Comparison of ENCODE assay signal across 8 cellular contexts in genomic region chr11:95089620-95090542, GRCh38. TPM values are rescaled to one million over a fixed set of nuclear protein-coding genes. Genes with fewer than 3 reads are reported as not detected.
DNase-seq lines count a peak whose midpoint lies in the region; ATAC-seq, FAIRE-seq and TF ChIP-seq lines count a peak whose summit lies in the region.

Gene ENDOD1 (plus strand): TSS chr11:95089846. CDS start chr11:95089928, 82 bp downstream.

- DNase-seq in AG08395 (ENCODE audit: low spot score) (peak; percentile 92), NCI-H446 (lab: John Stamatoyannopoulos, UW) (peak; percentile 52 to 85), dedifferentiated amniotic fluid mesenchymal stem cell (ENCODE audit: extremely low spot score) (peak; percentile 78), HepG2 (ENCODE audit: low spot score) (peak; percentile 57)
- peak; percentile 80 for DNase-seq in activated CD4-positive, alpha-beta T cell treated with anti-CD3 and anti-CD28 coated beads for 4 hours
- DNase-seq in stimulated activated CD4-positive, alpha-beta T cell treated with anti-CD3 and anti-CD28 coated beads, Interleukin-4, amount 100 ng/mL, for 1 hour = peak; percentile 84

- peak within 1 kb of the TSS; percentile 84 to 86 (median 85) for H3K4me3 ChIP-seq in HepG2 (replicated peaks in 1 of 3; ENCODE audit: insufficient read depth in 1 of 3, low read depth in 2 of 3, low read length in 3 of 3)

- ATAC-seq in GM18858 (IDR thresholded peaks at IDR 0.05; ENCODE audit: unreplicated experiment) = peak; percentile 80
- peak; percentile 85 for ATAC-seq in HG03064 (IDR thresholded peaks at IDR 0.05; ENCODE audit: low read depth, unreplicated experiment)
- ATAC-seq in HepG2 = peak; percentile 95

- H4K20me1 ChIP-seq in HepG2 (ENCODE audit: insufficient read depth, low read length) = no peaks in the 10 kb centered on the region

- intact Hi-C loops in HepG2 (cut with micrococcal nuclease; ENCODE audit: unreplicated experiment) = loop anchor here (1.0 to 2.0 kb wide), 2 partner anchors 21 to 61 kb away; no protein-coding TSS in a partner anchor

- peak within 1 kb of the TSS; percentile 8 for H2AFZ ChIP-seq in HepG2 (ENCODE audit: low read length)

- H3K27me3 ChIP-seq in HepG2 (ENCODE audit: control insufficient read depth in 1 of 2, insufficient read depth in 2 of 2, low read length in 2 of 2) = 0 out of 5 replicates have a peak, but pooled peaks cover 1 to 2% of the 10 kb centered on the region in 2 experiments

- FAIRE-seq in HepG2 (lab: Jason Lieb, UNC) = peak; percentile 40

- peak within 1 kb of the TSS; percentile 92 for H3K4me2 ChIP-seq in HepG2 (ENCODE audit: low read depth, low read length)

- no peaks in the 10 kb centered on the region for H3K36me3 ChIP-seq in HepG2 (replicated peaks in 1 of 2; ENCODE audit: control insufficient read depth in 1 of 2, insufficient read depth in 2 of 2, low read length in 2 of 2)

- no peaks in the 10 kb centered on the region for H3K9me3 ChIP-seq in HepG2 (ENCODE audit: low read length)

- H3K9ac ChIP-seq in HepG2 (ENCODE audit: insufficient read depth, low read depth, low read length) = peak within 1 kb of the TSS; percentile 65

- no peak for TF ChIP-seq EP300 in HepG2 (IDR thresholded peaks at IDR 0.05; ENCODE audit: low read depth in 2 of 2, low read length in 2 of 2)
- no peak for TF ChIP-seq EP300 in HepG2 (CRISPR knock-in tag; IDR thresholded peaks at IDR 0.05; ENCODE audit: borderline replicate concordance)

- 0 out of 2 replicates have a peak, but pooled peaks have one; percentile 7 for TF ChIP-seq CTCF in HepG2 (CRISPR knock-in tag; IDR thresholded peaks at IDR 0.05)

- WGBS in HepG2 (ENCODE audit: low lambda C conversion rate) = 1% methylated on average over 27 of the region's 106 CpGs

- H3K79me2 ChIP-seq in HepG2 (ENCODE audit: insufficient read depth, low read length) = no peaks in the 10 kb centered on the region

- H3K27ac ChIP-seq in HepG2 (ENCODE audit: extremely low read length, insufficient read depth, low read length) = no peak within 1 kb of the TSS

- no TSS peak for BruUV-seq in HepG2 (replicated peaks; lab: Mats Ljungman, UMichigan)

- in situ Hi-C loops in HepG2 (cut with HindIII; ENCODE audit: extremely low pct_ligation_motif_present, low pct_unique_long_range_greater_than_20kb) = loop anchor here (25.0 kb wide), 1 partner anchor 147 kb away; the partner anchor contains the start of gene SESN3

- CTCF ChIA-PET in HepG2 (lab: Yijun Ruan, JAX; ENCODE audit: low intra/inter-chr PET ratio, low total read pairs) = no interaction called here

- POLR2A ChIA-PET in HepG2 (lab: Yijun Ruan, JAX) = interaction anchor here (1.6 to 3.6 kb wide), 3 partner anchors 22 to 700 kb away, joined by 5 to 48 read pairs (median 9); partner anchors contain the start of genes CEP57, CWC15, FAM76B and KDM4D

- no peak; a peak in 1 of 4 replicates for TF ChIP-seq POLR2A in HepG2 (IDR thresholded peaks at IDR 0.05; ENCODE audit: insufficient read depth in 1 of 2, low read depth in 2 of 2, low read length in 2 of 2)

- peaks cover 44% of the 10 kb centered on the region for H3K4me1 ChIP-seq in HepG2 (ENCODE audit: insufficient read depth, low read length)

- no peak for TF ChIP-seq RAD21 in HepG2 (CRISPR knock-in tag; IDR thresholded peaks at IDR 0.05)

TF ChIP-seq in HepG2, 621 proteins besides CTCF, POLR2A, EP300 and RAD21 (continues in another document):
- TF ChIP-seq ZNF274 (CRISPR knock-in tag; IDR thresholded peaks at IDR 0.05) (no peak), DRAP1 (CRISPR knock-in tag; IDR thresholded peaks at IDR 0.05) (no peak), POLR2AphosphoS5 (IDR thresholded peaks at IDR 0.05; ENCODE audit: low read depth, low read length) (no peak; the same call in 1 of the 2 replicates), HOXA3 (CRISPR knock-in tag; IDR thresholded peaks at IDR 0.05) (peak; percentile 36; the same call in 1 of the 2 replicates), PRDM15 (CRISPR knock-in tag; IDR thresholded peaks at IDR 0.05) (no peak), THRA (CRISPR knock-in tag; IDR thresholded peaks at IDR 0.05; ENCODE audit: borderline replicate concordance) (no peak), TRIM22 (IDR thresholded peaks at IDR 0.05) (no peak), ZNF841 (CRISPR knock-in tag; IDR thresholded peaks at IDR 0.05; ENCODE audit: borderline replicate concordance) (no peak), ZNF543 (CRISPR knock-in tag; IDR thresholded peaks at IDR 0.05) (no peak), RXRA (CRISPR knock-in tag; IDR thresholded peaks at IDR 0.05) (peak; percentile 6; the same call in 1 of the 2 replicates), ZNF724P (CRISPR knock-in tag; IDR thresholded peaks at IDR 0.05; ENCODE audit: borderline replicate concordance) (peak; percentile 79; the same call in 1 of the 2 replicates)

RNA-seq across cellular contexts. Expression of gene ENDOD1, which starts in this region (rescaled TPM):
- 4.3 and 6.8 TPM in 2 replicates for total RNA-seq in HepG2 (2016; rRNA removed; fragmentation: Illumina TruSeq; extraction: Trizol)
- total RNA-seq in HepG2 (2016; cell fraction: cytosol; rRNA removed; fragmentation: Illumina TruSeq; extraction: Trizol; ENCODE audit: low read depth) = 0.30 and 0.62 TPM in 2 replicates
- 4.0 and 6.7 TPM in 2 replicates for total RNA-seq in HepG2 (2016; cell fraction: insoluble cytoplasmic fraction; rRNA removed; fragmentation: Illumina TruSeq; extraction: Trizol)
- total RNA-seq in HepG2 (2016; cell fraction: membrane; rRNA removed; fragmentation: Illumina TruSeq; extraction: Trizol) = 2.4 and 3.2 TPM in 2 replicates
- 5.9 and 7.0 TPM in 2 replicates for total RNA-seq in HepG2 (2016; cell fraction: nucleus; rRNA removed; fragmentation: Illumina TruSeq; extraction: Trizol)
- polyA plus RNA-seq in HepG2 (2011; rRNA removed) = 2.0 and 2.1 TPM in 2 replicates
- 1.7 and 2.3 TPM in 2 replicates for polyA plus RNA-seq in HepG2 (2011; cell fraction: cytosol; rRNA removed)
- polyA plus RNA-seq in HepG2 (2011; cell fraction: nucleus; rRNA removed) = 0.72 and 1.2 TPM in 2 replicates
- polyA plus RNA-seq in HepG2 (2012) = 2.1 and 2.3 TPM in 2 replicates
- 0.43 and 0.46 TPM in 2 replicates for polyA plus RNA-seq in HepG2 (2016; cell fraction: cytosol; fragmentation: Illumina TruSeq; extraction: Trizol; ENCODE audit: low read depth)
- 2.3 and 3.0 TPM in 2 replicates for polyA plus RNA-seq in HepG2 (2016; cell fraction: insoluble cytoplasmic fraction; fragmentation: Illumina TruSeq; extraction: Trizol; ENCODE audit: low read depth)
- polyA plus RNA-seq in HepG2 (2016; cell fraction: membrane; fragmentation: Illumina TruSeq; extraction: Trizol; ENCODE audit: low read depth) = 1.1 and 1.3 TPM in 2 replicates
- 5.2 and 5.9 TPM in 2 replicates for polyA plus RNA-seq in HepG2 (2016; cell fraction: nucleus; fragmentation: Illumina TruSeq; extraction: Trizol; ENCODE audit: insufficient read depth, low read depth)
- 2.9 and 4.8 TPM in 2 replicates for polyA minus RNA-seq in HepG2 (2011; rRNA and poly(A)+ RNA removed; ENCODE audit: low replicate concordance)
- 3.1 and 3.2 TPM in 2 replicates for polyA minus RNA-seq in HepG2 (2011; cell fraction: cytosol; rRNA and poly(A)+ RNA removed)
- polyA minus RNA-seq in HepG2 (2011; cell fraction: nucleus; rRNA and poly(A)+ RNA removed) = 2.2 and 3.5 TPM in 2 replicates
